23 cellular contexts compared by ENCODE assay signal in the genomic region with DNA sequence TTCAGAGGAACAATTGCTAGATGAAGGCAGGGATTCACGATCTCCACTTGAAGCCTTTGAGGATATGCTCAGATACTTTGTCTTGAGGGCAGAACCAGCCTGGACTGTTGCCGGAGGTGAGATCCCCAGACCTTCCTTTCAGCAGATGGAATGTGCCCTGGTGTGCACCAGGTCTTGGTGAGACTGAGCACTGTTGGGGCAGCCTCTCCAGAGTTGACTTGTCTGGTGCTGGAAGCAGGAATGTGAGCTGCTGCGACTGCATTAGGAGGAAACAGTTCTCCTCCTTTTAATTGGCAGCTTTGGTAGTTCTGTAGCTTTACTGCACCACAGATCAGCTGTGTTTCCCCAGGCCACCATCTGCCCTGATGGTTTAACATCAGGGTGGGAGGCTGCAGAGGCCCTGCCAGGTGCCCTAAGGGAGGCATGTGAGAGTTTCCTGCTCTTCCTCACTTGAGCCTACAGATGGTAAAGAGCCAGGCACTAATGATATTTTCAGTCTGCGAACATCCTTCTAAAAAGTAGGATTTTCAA. TPM values are rescaled to one million over a fixed set of nuclear protein-coding genes. Genes with fewer than 3 reads are reported as not detected.
A peak's percentile ranks its signal among the peaks of the same experiment; 100 is the strongest.
DNase-seq lines count a peak whose midpoint lies in the region; ATAC-seq and TF ChIP-seq lines count a peak whose summit lies in the region.
"Had no signal": no experiment of that assay in that cellular context is flagged by ENCODE, and none has a peak within 500 bp of the region (broad histone marks: within the 10 kb centered on the region; RNA-seq: fewer than 3 reads in every experiment).

No MANE protein-coding gene starts in this region.

- no peak for DNase-seq in foreskin keratinocyte
- DNase-seq in tibial artery, result no peak
- no peak for DNase-seq in substantia nigra (lab: John Stamatoyannopoulos, UW)
- DNase-seq in GM10248 (ENCODE audit: extremely low spot score), result no peak
- DNase-seq: activated CD4-positive, alpha-beta memory T cell treated with anti-CD3 and anti-CD28 coated beads, Interleukin-2, amount 10 ng/mL, durations not matched to agents 7 days and 5 days; activated naive CD8-positive, alpha-beta T cell treated with anti-CD3 and anti-CD28 coated beads for 36 hours; CD4-positive, CD25-positive, alpha-beta regulatory T cell; effector CD4-positive, alpha-beta T cell; heart left ventricle; left cardiac atrium; natural killer cell; NCI-H1048; NCI-H2029; NCI-H446 treated with DMSO at 0.1 percent for 48 hours; NK-92 treated with Interleukin-12 subunit alpha and Interleukin-12 subunit beta, amount 100 ng/mL, for 24 hours; ovary; SIG-M5; T-cell had no signal

- H3K27ac ChIP-seq in KOPT-K1 (ENCODE audit: low read depth, low read length, poor library complexity, severe bottlenecking), result peak overlapping the region; percentile 29
- no peak overlapping the region for H3K27ac ChIP-seq in foreskin keratinocyte
- H3K27ac ChIP-seq in tibial artery, result peak overlapping the region; percentile 69 to 85
- H3K27ac ChIP-seq in substantia nigra (ENCODE audit: low read depth, low read length, poor library complexity, severe bottlenecking), result no peak overlapping the region
- H3K27ac ChIP-seq: ovary had no signal

- H3K36me3 ChIP-seq in KOPT-K1 (ENCODE audit: insufficient read depth, low read length) (no peaks in the 10 kb centered on the region), tibial artery (no peaks in the 10 kb centered on the region)
- H3K36me3 ChIP-seq: ovary had no signal

- H3K27me3 ChIP-seq in foreskin keratinocyte (no peaks in the 10 kb centered on the region), tibial artery (no peaks in the 10 kb centered on the region)
- H3K27me3 ChIP-seq: heart left ventricle, ovary had no signal

- H3K9me3 ChIP-seq in KOPT-K1 (ENCODE audit: insufficient read depth, low read length, poor library complexity, severe bottlenecking), result no peaks in the 10 kb centered on the region
- H3K9me3 ChIP-seq in tibial artery, result no peaks in the 10 kb centered on the region
- H3K9me3 ChIP-seq: heart left ventricle, ovary had no signal

- intact Hi-C loops in tibial artery (cut with DNase I; ENCODE audit: low total_unique reads), result no loop called here

- POLR2A ChIA-PET in GM10248 (lab: Yijun Ruan, JAX), result no interaction called here

- CTCF ChIA-PET in GM10248 (lab: Yijun Ruan, JAX), result interaction anchor here (2.1 kb wide), 1 partner anchor 64 kb away, joined by 5 read pairs; no protein-coding TSS in a partner anchor

- peak; percentile 7; the same call in 1 of the 3 replicates for ATAC-seq in SK-N-SH treated with all-trans-retinoic acid at 6 μM for 48 hours
- ATAC-seq in foreskin keratinocyte, result peak; percentile 5
- no peak for ATAC-seq in GM18861 (IDR thresholded peaks at IDR 0.05; ENCODE audit: unreplicated experiment)
- ATAC-seq: activated CD4-positive, CD25-positive, alpha-beta regulatory T cell treated with anti-CD3 and anti-CD28 coated beads, Interleukin-2, amount 50 U/mL, for 24 hours; natural killer cell; Panc1; T-cell had no signal

- no peak overlapping the region for H3K4me3 ChIP-seq in tibial artery
- H3K4me3 ChIP-seq: heart left ventricle, ovary had no signal

- TF ChIP-seq CTCF in foreskin keratinocyte (conservative IDR thresholded peaks at IDR 0.05) (no peak), tibial artery (IDR thresholded peaks at IDR 0.05) (no peak), GM10248 (IDR thresholded peaks at IDR 0.05; ENCODE audit: control extremely low read depth, extremely low read depth, low read depth, missing control alignments) (no peak)

- H3K4me1 ChIP-seq in foreskin keratinocyte (no peaks in the 10 kb centered on the region), tibial artery (peaks cover 0 to 65% (median 44%) of the 10 kb centered on the region in 4 donors)

TF ChIP-seq in SK-N-SH treated with all-trans-retinoic acid at 6 μM for 48 hours, 23 proteins besides CTCF, POLR2A, EP300 and RAD21:
- TF ChIP-seq, protein P1, sequence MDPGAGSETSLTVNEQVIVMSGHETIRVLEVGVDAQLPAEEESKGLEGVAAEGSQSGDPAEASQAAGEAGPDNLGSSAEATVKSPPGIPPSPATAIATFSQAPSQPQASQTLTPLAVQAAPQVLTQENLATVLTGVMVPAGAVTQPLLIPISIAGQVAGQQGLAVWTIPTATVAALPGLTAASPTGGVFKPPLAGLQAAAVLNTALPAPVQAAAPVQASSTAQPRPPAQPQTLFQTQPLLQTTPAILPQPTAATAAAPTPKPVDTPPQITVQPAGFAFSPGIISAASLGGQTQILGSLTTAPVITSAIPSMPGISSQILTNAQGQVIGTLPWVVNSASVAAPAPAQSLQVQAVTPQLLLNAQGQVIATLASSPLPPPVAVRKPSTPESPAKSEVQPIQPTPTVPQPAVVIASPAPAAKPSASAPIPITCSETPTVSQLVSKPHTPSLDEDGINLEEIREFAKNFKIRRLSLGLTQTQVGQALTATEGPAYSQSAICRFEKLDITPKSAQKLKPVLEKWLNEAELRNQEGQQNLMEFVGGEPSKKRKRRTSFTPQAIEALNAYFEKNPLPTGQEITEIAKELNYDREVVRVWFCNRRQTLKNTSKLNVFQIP (CRISPR knock-in tag; IDR thresholded peaks at IDR 0.05; ENCODE audit: borderline replicate concordance, low read depth), result no peak
- TF ChIP-seq, protein P2, sequence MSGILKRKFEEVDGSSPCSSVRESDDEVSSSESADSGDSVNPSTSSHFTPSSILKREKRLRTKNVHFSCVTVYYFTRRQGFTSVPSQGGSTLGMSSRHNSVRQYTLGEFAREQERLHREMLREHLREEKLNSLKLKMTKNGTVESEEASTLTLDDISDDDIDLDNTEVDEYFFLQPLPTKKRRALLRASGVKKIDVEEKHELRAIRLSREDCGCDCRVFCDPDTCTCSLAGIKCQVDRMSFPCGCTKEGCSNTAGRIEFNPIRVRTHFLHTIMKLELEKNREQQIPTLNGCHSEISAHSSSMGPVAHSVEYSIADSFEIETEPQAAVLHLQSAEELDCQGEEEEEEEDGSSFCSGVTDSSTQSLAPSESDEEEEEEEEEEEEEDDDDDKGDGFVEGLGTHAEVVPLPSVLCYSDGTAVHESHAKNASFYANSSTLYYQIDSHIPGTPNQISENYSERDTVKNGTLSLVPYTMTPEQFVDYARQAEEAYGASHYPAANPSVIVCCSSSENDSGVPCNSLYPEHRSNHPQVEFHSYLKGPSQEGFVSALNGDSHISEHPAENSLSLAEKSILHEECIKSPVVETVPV (CRISPR knock-in tag; IDR thresholded peaks at IDR 0.05), result no peak
- no peak for TF ChIP-seq RARB (CRISPR knock-in tag; IDR thresholded peaks at IDR 0.05)
- no peak for TF ChIP-seq BACH2 (CRISPR knock-in tag; IDR thresholded peaks at IDR 0.05; ENCODE audit: borderline replicate concordance)
- no peak for TF ChIP-seq ZC3H10 (CRISPR knock-in tag; IDR thresholded peaks at IDR 0.05)
- TF ChIP-seq ISL1 (CRISPR knock-in tag; IDR thresholded peaks at IDR 0.05), result no peak
- TF ChIP-seq ESRRG (CRISPR knock-in tag; IDR thresholded peaks at IDR 0.05), result no peak
- no peak for TF ChIP-seq GLIS3 (CRISPR knock-in tag; IDR thresholded peaks at IDR 0.05)
- no peak for TF ChIP-seq ZFP3 (CRISPR knock-in tag; IDR thresholded peaks at IDR 0.05)
- TF ChIP-seq, protein P3, sequence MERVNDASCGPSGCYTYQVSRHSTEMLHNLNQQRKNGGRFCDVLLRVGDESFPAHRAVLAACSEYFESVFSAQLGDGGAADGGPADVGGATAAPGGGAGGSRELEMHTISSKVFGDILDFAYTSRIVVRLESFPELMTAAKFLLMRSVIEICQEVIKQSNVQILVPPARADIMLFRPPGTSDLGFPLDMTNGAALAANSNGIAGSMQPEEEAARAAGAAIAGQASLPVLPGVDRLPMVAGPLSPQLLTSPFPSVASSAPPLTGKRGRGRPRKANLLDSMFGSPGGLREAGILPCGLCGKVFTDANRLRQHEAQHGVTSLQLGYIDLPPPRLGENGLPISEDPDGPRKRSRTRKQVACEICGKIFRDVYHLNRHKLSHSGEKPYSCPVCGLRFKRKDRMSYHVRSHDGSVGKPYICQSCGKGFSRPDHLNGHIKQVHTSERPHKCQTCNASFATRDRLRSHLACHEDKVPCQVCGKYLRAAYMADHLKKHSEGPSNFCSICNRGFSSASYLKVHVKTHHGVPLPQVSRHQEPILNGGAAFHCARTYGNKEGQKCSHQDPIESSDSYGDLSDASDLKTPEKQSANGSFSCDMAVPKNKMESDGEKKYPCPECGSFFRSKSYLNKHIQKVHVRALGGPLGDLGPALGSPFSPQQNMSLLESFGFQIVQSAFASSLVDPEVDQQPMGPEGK (CRISPR knock-in tag; IDR thresholded peaks at IDR 0.05; ENCODE audit: borderline replicate concordance), result no peak
- TF ChIP-seq OSR1 (CRISPR knock-in tag; IDR thresholded peaks at IDR 0.05), result no peak

RNA-seq across cellular contexts. Expression of a gene that starts 58.5 kb away (rescaled TPM):
- 52.9 and 54.7 TPM in 2 replicates for total RNA-seq in foreskin keratinocyte
- 31.4 and 35.8 TPM in 2 replicates for polyA plus RNA-seq in foreskin keratinocyte

Comparison
In these comparisons a context has a peak if more than half of its experiments do, and no peak if none do; other contexts are left out.
1. H3K27ac ChIP-seq: peak in KOPT-K1 (single experiment) and tibial artery (2 of 2); none in foreskin keratinocyte (single experiment) and substantia nigra (single experiment).